Comparison of ENCODE assay signal across 10 cellular contexts in the genomic region with DNA sequence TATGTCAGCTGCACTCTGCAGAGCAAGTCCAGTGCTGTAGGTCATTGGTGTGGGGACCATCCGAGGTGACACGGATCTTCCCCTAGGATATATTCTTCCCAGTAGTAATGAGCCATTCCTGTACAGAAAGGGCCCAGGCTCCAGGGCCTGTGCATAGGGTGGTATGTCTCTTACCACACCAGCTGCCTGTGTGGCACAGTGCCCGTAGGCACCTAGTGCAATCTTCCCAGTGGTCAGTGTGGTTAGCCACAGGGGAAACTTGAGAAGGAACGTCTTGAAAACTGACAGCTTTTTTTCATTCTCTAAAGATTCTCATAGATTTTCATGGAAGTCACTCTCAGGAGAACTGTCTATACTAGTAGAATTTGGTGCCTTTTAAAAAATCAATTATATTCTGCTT. TPM values are rescaled to one million over a fixed set of nuclear protein-coding genes. Genes with fewer than 3 reads are reported as not detected.
DNase-seq lines count a peak whose midpoint lies in the region; ATAC-seq and TF ChIP-seq lines count a peak whose summit lies in the region.
"Had no signal": no experiment of that assay in that cellular context is flagged by ENCODE, and none has a peak within 500 bp of the region (broad histone marks: within the 10 kb centered on the region; RNA-seq: fewer than 3 reads in every experiment).

No MANE protein-coding gene starts in this region.

- no peak overlapping the region for H3K9ac ChIP-seq in GM23248

- 68 to 69% methylated on average over 4 of the region's 4 CpGs for whole genome bisulfite sequencing in GM23248 (ENCODE audit: low coverage in 1 of 2, low lambda C conversion rate in 2 of 2, missing lambda C conversion rate in 2 of 2), 2 experiments

- H3K36me3 ChIP-seq in GM23248 (ENCODE audit: low read depth) (no peaks in the 10 kb centered on the region), RWPE2 (ENCODE audit: low read depth) (no peaks in the 10 kb centered on the region), HAP-1 (replicated peaks) (peaks cover 3% of the 10 kb centered on the region; the same call in 1 of the 2 replicates)

- ATAC-seq in RWPE2 (ENCODE audit: low read depth) = peak; percentile 87

- no peak for TF ChIP-seq CTCF in AG10803 (conservative IDR thresholded peaks at IDR 0.05; ENCODE audit: low read length)
- TF ChIP-seq CTCF in RWPE2 (IDR thresholded peaks at IDR 0.05; ENCODE audit: poor library complexity, severe bottlenecking) = no peak
- TF ChIP-seq CTCF in RWPE1 (conservative IDR thresholded peaks at IDR 0.05; ENCODE audit: low read depth) = no peak

- no peak overlapping the region for H3K4me3 ChIP-seq in AG10803 (ENCODE audit: low read length)
- H3K4me3 ChIP-seq in GM23248 = no peak overlapping the region
- H3K4me3 ChIP-seq in RWPE2 (ENCODE audit: severe bottlenecking) = no peak overlapping the region
- H3K4me3 ChIP-seq in HAP-1 = no peak overlapping the region

- peaks cover 7% of the 10 kb centered on the region for H3F3A ChIP-seq in GM23248 (ENCODE audit: insufficient read depth)

- CTCF ChIA-PET in RWPE1 (lab: Yijun Ruan, JAX) = interaction anchor here (0.6 to 1.3 kb wide), 3 partner anchors 12 to 137 kb away, joined by 3 to 4 read pairs (median 3); no protein-coding TSS in a partner anchor

- H3K9me3 ChIP-seq in GM23248 (ENCODE audit: low read depth) (no peaks in the 10 kb centered on the region), RWPE2 (ENCODE audit: severe bottlenecking) (no peaks in the 10 kb centered on the region), HAP-1 (no peaks in the 10 kb centered on the region)

- H3K79me2 ChIP-seq in GM23248 (ENCODE audit: insufficient read depth) = no peaks in the 10 kb centered on the region

- H3K4me1 ChIP-seq in GM23248 (ENCODE audit: insufficient read depth) (peaks cover 3% of the 10 kb centered on the region), RWPE2 (ENCODE audit: insufficient read depth, poor library complexity, severe bottlenecking) (peaks cover 7% of the 10 kb centered on the region), HAP-1 (peaks cover under 1% of the 10 kb centered on the region)

- H3K27ac ChIP-seq in GM23248 = no peak overlapping the region
- no peak overlapping the region for H3K27ac ChIP-seq in RWPE2 (ENCODE audit: poor library complexity, severe bottlenecking)
- no peak overlapping the region for H3K27ac ChIP-seq in RWPE1

- no peaks in the 10 kb centered on the region for H3K9me2 ChIP-seq in GM23248 (ENCODE audit: insufficient read depth)

- DNase-seq in AG10803 (ENCODE audit: low read depth) (peak; percentile 87), GM23248 (peak; percentile 38), RWPE2 (ENCODE audit: low spot score) (no peak), fibroblast of the conjunctiva (ENCODE audit: low read depth) (peak; percentile 14), RWPE1 (ENCODE audit: low spot score) (no peak), HAP-1 (ENCODE audit: low spot score in 2 of 2) (no peak), NCI-H1694 treated with DMSO at 0.1 percent for 48 hours (lab: John Stamatoyannopoulos, UW) (no peak)
- DNase-seq in effector CD8-positive, alpha-beta T cell (lab: John Stamatoyannopoulos, UW) = no peak
- DNase-seq: activated effector memory CD4-positive, alpha-beta T cell treated with Interleukin-2 at 50 U/mL for 16 hours; T-helper 1 cell had no signal

- no peak overlapping the region for H2AFZ ChIP-seq in GM23248

- no peaks in the 10 kb centered on the region for H4K20me1 ChIP-seq in GM23248 (ENCODE audit: insufficient read depth)

- H3K4me2 ChIP-seq in GM23248 (ENCODE audit: unreplicated experiment) = no peak overlapping the region

- POLR2A ChIA-PET in RWPE1 (lab: Yijun Ruan, JAX; ENCODE audit: low non-redundant PET) = interaction anchor here (0.6 kb wide), 1 partner anchor 57 kb away, joined by 6 read pairs; no protein-coding TSS in a partner anchor

- in situ Hi-C loops in GM23248 (cut with MboI) = no loop called here
- in situ Hi-C loops in HAP-1 (cut with MboI; ENCODE audit: low sequenced_read_pairs) = no loop called here

- H3K27me3 ChIP-seq in GM23248 (replicated peaks; ENCODE audit: insufficient read depth) (no peaks in the 10 kb centered on the region), RWPE2 (ENCODE audit: insufficient read depth, poor library complexity, severe bottlenecking) (no peaks in the 10 kb centered on the region), HAP-1 (ENCODE audit: low read depth) (no peaks in the 10 kb centered on the region)

RNA-seq across cellular contexts. Expression of gene CYSTM1, which starts 39.8 kb away (rescaled TPM):
- total RNA-seq in GM23248 (2014; rRNA removed; shearing (Covaris generic)) = 10.4 and 16.0 TPM in 2 replicates
- polyA plus RNA-seq in GM23248 (2016; fragmentation: Nextera tagmentation; extraction: Ambion mirVana) = 42.3 and 45.5 TPM in 2 replicates

Comparison
In these comparisons a context has a peak if more than half of its experiments do, and no peak if none do; other contexts are left out.
1. DNase-seq: peak in AG10803 (single experiment), GM23248 (single experiment) and fibroblast of the conjunctiva (single experiment); none in RWPE2 (single experiment), RWPE1 (single experiment), HAP-1 (0 of 2), effector CD8-positive, alpha-beta T cell (single experiment) and NCI-H1694 treated with DMSO at 0.1 percent for 48 hours (single experiment).